In the genomic region with DNA sequence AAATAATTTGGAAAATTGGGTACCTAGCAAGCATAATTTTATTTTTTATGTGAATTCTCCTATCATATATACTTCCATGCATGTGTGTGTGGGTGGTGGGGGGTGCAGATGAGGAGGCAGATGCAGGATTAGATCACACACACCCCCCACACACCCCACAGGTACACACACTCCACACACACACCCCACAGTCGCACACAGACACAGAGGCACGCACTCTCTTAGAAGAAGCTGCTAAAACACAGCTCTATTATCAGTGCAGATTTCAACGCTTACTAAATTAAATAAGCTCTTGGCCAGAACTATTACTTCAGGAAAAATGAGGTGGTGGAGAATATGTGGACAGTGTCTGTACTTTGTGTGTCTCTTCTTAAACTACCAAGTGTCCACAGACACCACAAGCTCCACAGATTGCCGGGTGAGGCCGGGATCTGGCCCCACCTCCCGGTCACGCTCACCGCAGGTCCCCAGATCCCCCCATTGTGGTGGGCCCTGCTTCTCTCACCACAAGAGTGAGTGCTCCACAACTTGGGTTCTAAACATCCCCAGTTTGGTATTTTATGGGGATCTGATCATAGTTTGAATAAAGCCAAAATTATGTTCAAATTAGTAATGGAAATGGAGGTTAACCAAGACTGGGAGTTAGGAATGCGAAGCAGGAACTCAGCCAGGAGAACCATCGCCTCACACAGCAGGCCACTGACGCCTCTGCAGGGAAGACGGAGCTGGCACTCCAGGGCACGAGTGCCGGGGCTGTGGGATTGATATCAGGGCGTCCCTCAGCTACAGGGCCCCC, we compare ENCODE assay signal across 18 cellular contexts.
DNase-seq lines count a peak whose midpoint lies in the region; ATAC-seq, FAIRE-seq and TF ChIP-seq lines count a peak whose summit lies in the region.
"Had no signal": no experiment of that assay in that cellular context is flagged by ENCODE, and none has a peak within 500 bp of the region (broad histone marks: within the 10 kb centered on the region; RNA-seq: fewer than 3 reads in every experiment).

No MANE protein-coding gene starts in this region.

- H3K4me3 Mint-ChIP-seq in Caco-2 (ENCODE audit: unreplicated experiment) (no peak overlapping the region), astrocyte (ENCODE audit: unreplicated experiment) (no peak overlapping the region)
- H3K4me3 Mint-ChIP-seq in activated naive CD4-positive, alpha-beta T cell treated with anti-CD3 and anti-CD28 coated beads, Interleukin-2, amount 10 ng/mL, durations not matched to agents 7 days and 5 days = no peak overlapping the region
- H3K4me3 Mint-ChIP-seq: activated CD4-positive, alpha-beta T cell treated with anti-CD3 and anti-CD28 coated beads, Interleukin-2, amount 10 ng/mL, durations not matched to agents 24 days and 14 days had no signal

- no peak for DNase-seq in Caco-2
- DNase-seq in astrocyte (ENCODE audit: low read depth) = peak; percentile 87
- no peak for DNase-seq in right atrium auricular region (ENCODE audit: low spot score)
- no peak for DNase-seq in trophoblast cell
- no peak for DNase-seq in activated naive CD4-positive, alpha-beta T cell treated with anti-CD3 and anti-CD28 coated beads, Interleukin-2, amount 10 ng/mL, durations not matched to agents 7 days and 5 days
- no peak for DNase-seq in hypothalamus (lab: John Stamatoyannopoulos, UW)
- DNase-seq in NCI-H1092 (lab: John Stamatoyannopoulos, UW) = no peak
- DNase-seq: activated CD4-positive, alpha-beta T cell treated with anti-CD3 and anti-CD28 coated beads, Interleukin-2, amount 10 ng/mL, durations not matched to agents 24 days and 14 days; DMS153; effector memory CD4-positive, alpha-beta T cell; KG1; NCI-H1694 treated with DMSO at 0.1 percent for 48 hours; NCI-H526 treated with DMSO at 0.1 percent for 48 hours; RPMI8226; stimulated activated CD4-positive, alpha-beta T cell treated with anti-CD3 and anti-CD28 coated beads, Interleukin-12 subunit alpha, Interleukin-12 subunit beta, amount 100 ng/mL, for 4 hours had no signal

- no peak overlapping the region for H3K14ac ChIP-seq in trophoblast cell (ENCODE audit: low read length)

- no peak overlapping the region for H2AFZ ChIP-seq in astrocyte (ENCODE audit: low read depth, low read length)
- no peak overlapping the region for H2AFZ ChIP-seq in trophoblast cell (ENCODE audit: insufficient read depth, low read length, poor library complexity)

- H4K20me1 ChIP-seq in astrocyte (ENCODE audit: insufficient read depth, low read length) = peaks cover 23% of the 10 kb centered on the region

- H2BK120ac ChIP-seq in trophoblast cell (ENCODE audit: insufficient read depth, low read length, poor library complexity) = no peak overlapping the region

- TF ChIP-seq CTCF in Caco-2 (IDR thresholded peaks at IDR 0.05; ENCODE audit: insufficient read depth in 1 of 2, low read depth in 1 of 2, low read length in 1 of 2, severe bottlenecking in 1 of 2, unreplicated experiment in 1 of 2) (no peak), astrocyte (IDR thresholded peaks at IDR 0.05; ENCODE audit: insufficient read depth, low read depth, low read length) (no peak), right atrium auricular region (IDR thresholded peaks at IDR 0.05) (no peak)

- no peak overlapping the region for H4K12ac ChIP-seq in trophoblast cell (ENCODE audit: low read depth, low read length)

- H3K36me3 ChIP-seq in Caco-2 (ENCODE audit: control insufficient read depth, insufficient read depth, low read length) = no peaks in the 10 kb centered on the region
- H3K36me3 ChIP-seq in astrocyte (ENCODE audit: insufficient read depth, low read length) = peaks cover 35% of the 10 kb centered on the region
- peaks cover 26% of the 10 kb centered on the region for H3K36me3 ChIP-seq in right atrium auricular region
- H3K36me3 ChIP-seq in trophoblast cell (ENCODE audit: control insufficient read depth in 1 of 2, insufficient read depth in 2 of 2, low read length in 2 of 2) = peaks cover 47 to 52% of the 10 kb centered on the region in 2 experiments
- H3K36me3 ChIP-seq: neutrophil had no signal

- H4K8ac ChIP-seq in trophoblast cell (ENCODE audit: low read depth, low read length) = no peak overlapping the region

- no peak overlapping the region for H2BK5ac ChIP-seq in trophoblast cell (ENCODE audit: low read depth, low read length, poor library complexity)

- peaks cover 38% of the 10 kb centered on the region for H3K79me2 ChIP-seq in astrocyte (ENCODE audit: insufficient read depth, low read length)
- H3K79me2 ChIP-seq in trophoblast cell (ENCODE audit: control insufficient read depth, insufficient read depth, low read length, poor library complexity) = no peaks in the 10 kb centered on the region

- intact Hi-C loops in Caco-2 (cut with micrococcal nuclease; ENCODE audit: unreplicated experiment) = no loop called here

- H3K4me1 Mint-ChIP-seq in Caco-2 (ENCODE audit: low read depth, unreplicated experiment) (peaks cover 5% of the 10 kb centered on the region), astrocyte (ENCODE audit: low read depth, unreplicated experiment) (peaks cover 16% of the 10 kb centered on the region)
- no peaks in the 10 kb centered on the region for H3K4me1 Mint-ChIP-seq in activated naive CD4-positive, alpha-beta T cell treated with anti-CD3 and anti-CD28 coated beads, Interleukin-2, amount 10 ng/mL, durations not matched to agents 7 days and 5 days
- H3K4me1 Mint-ChIP-seq: activated CD4-positive, alpha-beta T cell treated with anti-CD3 and anti-CD28 coated beads, Interleukin-2, amount 10 ng/mL, durations not matched to agents 24 days and 14 days had no signal

- H3K9ac ChIP-seq in astrocyte (ENCODE audit: low read length) (peak overlapping the region; percentile 44), trophoblast cell (ENCODE audit: low read length) (no peak overlapping the region)

- H3K27me3 ChIP-seq in Caco-2 (replicated peaks; ENCODE audit: control insufficient read depth, insufficient read depth, low read length) = no peaks in the 10 kb centered on the region
- H3K27me3 ChIP-seq in astrocyte (ENCODE audit: insufficient read depth, low read length) = no peaks in the 10 kb centered on the region
- no peaks in the 10 kb centered on the region for H3K27me3 ChIP-seq in right atrium auricular region
- H3K27me3 ChIP-seq in trophoblast cell (ENCODE audit: insufficient read depth, low read length) = no peaks in the 10 kb centered on the region
- H3K27me3 ChIP-seq: neutrophil, suprapubic skin had no signal

- H3K9me3 ChIP-seq in Caco-2 (no peaks in the 10 kb centered on the region), astrocyte (ENCODE audit: insufficient read depth, low read depth, low read length) (no peaks in the 10 kb centered on the region), right atrium auricular region (no peaks in the 10 kb centered on the region), trophoblast cell (ENCODE audit: insufficient read depth, low read depth, low read length) (no peaks in the 10 kb centered on the region)
- H3K9me3 ChIP-seq: neutrophil, suprapubic skin had no signal

- H3K27ac ChIP-seq in astrocyte (ENCODE audit: low read depth, low read length) (peak overlapping the region; percentile 68), right atrium auricular region (peak overlapping the region; percentile 33 to 61), trophoblast cell (ENCODE audit: low read depth, low read length) (no peak overlapping the region)
- H3K27ac ChIP-seq: neutrophil, suprapubic skin had no signal

- CTCF ChIA-PET in Caco-2 (lab: Charles Lee) = interaction anchor here (1.2 to 1.4 kb wide), 2 partner anchors 14 to 89 kb away, joined by 3 read pairs; no protein-coding TSS in a partner anchor
- CTCF ChIA-PET in activated naive CD4-positive, alpha-beta T cell treated with anti-CD3 and anti-CD28 coated beads, Interleukin-2, amount 10 ng/mL, durations not matched to agents 7 days and 5 days (lab: Charles Lee) = no interaction called here

- H3K27ac Mint-ChIP-seq in Caco-2 (ENCODE audit: unreplicated experiment) (peak overlapping the region; percentile 46), astrocyte (ENCODE audit: unreplicated experiment) (no peak overlapping the region)
- H3K27ac Mint-ChIP-seq in activated naive CD4-positive, alpha-beta T cell treated with anti-CD3 and anti-CD28 coated beads, Interleukin-2, amount 10 ng/mL, durations not matched to agents 7 days and 5 days = no peak overlapping the region
- H3K27ac Mint-ChIP-seq: activated CD4-positive, alpha-beta T cell treated with anti-CD3 and anti-CD28 coated beads, Interleukin-2, amount 10 ng/mL, durations not matched to agents 24 days and 14 days had no signal

- H3K4me2 ChIP-seq in astrocyte (ENCODE audit: low read length) (peak overlapping the region; percentile 34), trophoblast cell (ENCODE audit: low read length) (no peak overlapping the region)

- no peak for ATAC-seq in HG02610 (IDR thresholded peaks at IDR 0.05; ENCODE audit: unreplicated experiment)

- no peak overlapping the region for H3K4me3 ChIP-seq in Caco-2 (ENCODE audit: low read depth, low read length)
- H3K4me3 ChIP-seq in astrocyte (ENCODE audit: insufficient read depth, low read depth, low read length) = no peak overlapping the region
- H3K4me3 ChIP-seq in right atrium auricular region = no peak overlapping the region
- no peak overlapping the region for H3K4me3 ChIP-seq in trophoblast cell (ENCODE audit: low read depth, low read length)
- H3K4me3 ChIP-seq: suprapubic skin had no signal

- WGBS in trophoblast cell (ENCODE audit: extremely low coverage, insufficient coverage, insufficient read length) = no CpG with 5 or more reads among the region's 15 CpGs

- H3K27me3 Mint-ChIP-seq in Caco-2 (ENCODE audit: insufficient read depth, unreplicated experiment) (no peaks in the 10 kb centered on the region), astrocyte (ENCODE audit: low read depth, unreplicated experiment) (no peaks in the 10 kb centered on the region)
- H3K27me3 Mint-ChIP-seq in activated naive CD4-positive, alpha-beta T cell treated with anti-CD3 and anti-CD28 coated beads, Interleukin-2, amount 10 ng/mL, durations not matched to agents 7 days and 5 days = no peaks in the 10 kb centered on the region
- H3K27me3 Mint-ChIP-seq: activated CD4-positive, alpha-beta T cell treated with anti-CD3 and anti-CD28 coated beads, Interleukin-2, amount 10 ng/mL, durations not matched to agents 24 days and 14 days had no signal

- FAIRE-seq in astrocyte (lab: Jason Lieb, UNC) = no peak

- no peaks in the 10 kb centered on the region for H3K36me3 Mint-ChIP-seq in Caco-2 (ENCODE audit: insufficient read depth, unreplicated experiment)
- peaks cover 14% of the 10 kb centered on the region for H3K36me3 Mint-ChIP-seq in astrocyte (ENCODE audit: low read depth, unreplicated experiment)
- H3K36me3 Mint-ChIP-seq in activated naive CD4-positive, alpha-beta T cell treated with anti-CD3 and anti-CD28 coated beads, Interleukin-2, amount 10 ng/mL, durations not matched to agents 7 days and 5 days = no peaks in the 10 kb centered on the region

- H3K23ac ChIP-seq in trophoblast cell (ENCODE audit: low read length) = no peak overlapping the region

- H3K4me1 ChIP-seq in Caco-2 (peaks cover 7% of the 10 kb centered on the region; the same call in 1 of the 2 replicates), astrocyte (ENCODE audit: insufficient read depth, low read length) (peaks cover 12% of the 10 kb centered on the region), right atrium auricular region (peaks cover 0 to 16% of the 10 kb centered on the region in 2 donors), trophoblast cell (ENCODE audit: control insufficient read depth in 1 of 2, insufficient read depth in 2 of 2, low read length in 2 of 2) (peaks cover 6 to 7% of the 10 kb centered on the region in 2 experiments)
- H3K4me1 ChIP-seq: suprapubic skin had no signal

- H2BK12ac ChIP-seq in trophoblast cell (ENCODE audit: low read length) = no peak overlapping the region

- no peak overlapping the region for H2AK5ac ChIP-seq in trophoblast cell (ENCODE audit: low read length)

- H3K4ac ChIP-seq in trophoblast cell (ENCODE audit: low read depth, low read length) = peak overlapping the region; percentile 61

- no TSS peak for BruUV-seq in Caco-2 (replicated peaks; lab: Mats Ljungman, UMichigan)

- H3K9me3 Mint-ChIP-seq in Caco-2 (ENCODE audit: unreplicated experiment) (no peaks in the 10 kb centered on the region), astrocyte (ENCODE audit: unreplicated experiment) (no peaks in the 10 kb centered on the region)
- H3K9me3 Mint-ChIP-seq in activated naive CD4-positive, alpha-beta T cell treated with anti-CD3 and anti-CD28 coated beads, Interleukin-2, amount 10 ng/mL, durations not matched to agents 7 days and 5 days = no peaks in the 10 kb centered on the region
- H3K9me3 Mint-ChIP-seq: activated CD4-positive, alpha-beta T cell treated with anti-CD3 and anti-CD28 coated beads, Interleukin-2, amount 10 ng/mL, durations not matched to agents 24 days and 14 days had no signal

- H3K79me1 ChIP-seq in trophoblast cell (ENCODE audit: low read length) = peaks cover 1% of the 10 kb centered on the region

- POLR2A ChIA-PET in Caco-2 (lab: Charles Lee) = no interaction called here

- no peak overlapping the region for H4K91ac ChIP-seq in trophoblast cell (ENCODE audit: low read depth, low read length)

- no peak overlapping the region for H3K18ac ChIP-seq in trophoblast cell (ENCODE audit: low read length)
